ENCODE assay signal across 1 cellular context in the genomic region with DNA sequence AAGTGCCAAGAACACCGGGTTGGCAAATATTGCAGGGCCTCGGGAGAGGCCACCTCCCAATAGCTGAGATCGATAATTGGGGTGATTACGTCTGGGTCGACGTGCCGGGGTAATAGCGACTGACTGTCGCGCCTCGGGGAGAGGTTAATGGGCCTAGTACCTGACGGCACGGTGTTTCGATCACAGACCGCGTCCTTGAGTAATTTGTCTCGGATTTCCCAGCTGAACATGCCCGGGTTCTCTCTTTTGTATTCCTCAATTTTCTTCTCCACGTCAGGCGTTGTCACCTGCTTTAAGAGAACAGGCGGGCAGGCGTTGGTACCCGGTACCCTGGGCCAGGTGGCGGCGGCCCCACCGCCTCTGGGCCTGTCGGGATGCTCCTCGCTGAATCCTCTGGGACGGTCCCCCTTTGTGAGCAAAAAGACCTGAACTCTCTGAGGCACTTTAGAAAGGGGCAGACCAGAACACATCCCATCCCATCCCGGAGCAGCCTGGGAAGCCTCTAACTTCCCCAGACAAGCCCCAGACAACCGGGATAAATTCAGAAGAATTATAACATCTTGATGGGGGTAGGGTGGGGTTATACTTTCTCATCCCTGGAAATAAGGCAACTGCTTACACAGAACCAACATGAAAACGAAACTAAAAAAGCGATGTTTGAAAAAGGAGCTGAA.
TF ChIP-seq lines count a peak whose summit lies in the region.

No MANE protein-coding gene starts in this region.

TF ChIP-seq in SK-N-SH treated with all-trans-retinoic acid at 6 μM for 48 hours, 23 proteins besides CTCF, POLR2A, EP300 and RAD21 (continued from another document):
- TF ChIP-seq, protein P1, sequence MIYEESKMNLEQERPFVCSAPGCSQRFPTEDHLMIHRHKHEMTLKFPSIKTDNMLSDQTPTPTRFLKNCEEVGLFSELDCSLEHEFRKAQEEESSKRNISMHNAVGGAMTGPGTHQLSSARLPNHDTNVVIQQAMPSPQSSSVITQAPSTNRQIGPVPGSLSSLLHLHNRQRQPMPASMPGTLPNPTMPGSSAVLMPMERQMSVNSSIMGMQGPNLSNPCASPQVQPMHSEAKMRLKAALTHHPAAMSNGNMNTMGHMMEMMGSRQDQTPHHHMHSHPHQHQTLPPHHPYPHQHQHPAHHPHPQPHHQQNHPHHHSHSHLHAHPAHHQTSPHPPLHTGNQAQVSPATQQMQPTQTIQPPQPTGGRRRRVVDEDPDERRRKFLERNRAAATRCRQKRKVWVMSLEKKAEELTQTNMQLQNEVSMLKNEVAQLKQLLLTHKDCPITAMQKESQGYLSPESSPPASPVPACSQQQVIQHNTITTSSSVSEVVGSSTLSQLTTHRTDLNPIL (CRISPR knock-in tag; IDR thresholded peaks at IDR 0.05; ENCODE audit: low read depth), result no peak
- TF ChIP-seq ZNF8 (CRISPR knock-in tag; IDR thresholded peaks at IDR 0.05), result no peak
- TF ChIP-seq CSDC2 (CRISPR knock-in tag; IDR thresholded peaks at IDR 0.05), result no peak
